In genomic region chr10:93063977-93064660, GRCh38 we compare ENCODE assay signal across 2 cellular contexts.
TF ChIP-seq lines count a peak whose summit lies in the region.

No MANE protein-coding gene starts in this region.

TF ChIP-seq in IMR-90, 13 proteins besides CTCF, POLR2A, EP300 and RAD21:
- TF ChIP-seq MAFK (IDR thresholded peaks at IDR 0.05; ENCODE audit: low read depth, low read length) (no peak), RCOR1 (IDR thresholded peaks at IDR 0.05; ENCODE audit: insufficient replicate concordance, low read length) (no peak), FOS (IDR thresholded peaks at IDR 0.05; ENCODE audit: low read depth, low read length) (no peak), MAZ (IDR thresholded peaks at IDR 0.05; ENCODE audit: borderline replicate concordance, low read depth, low read length) (no peak), CEBPB (IDR thresholded peaks at IDR 0.05; ENCODE audit: low read depth, low read length) (no peak), CHD1 (IDR thresholded peaks at IDR 0.05; ENCODE audit: low read depth, low read length) (no peak), NFE2L2 (IDR thresholded peaks at IDR 0.05; ENCODE audit: low read depth, low read length) (no peak), ELK1 (IDR thresholded peaks at IDR 0.05; ENCODE audit: borderline replicate concordance, low read depth, low read length) (no peak), MXI1 (IDR thresholded peaks at IDR 0.05; ENCODE audit: borderline replicate concordance, low read depth, low read length) (no peak)
TF ChIP-seq in IMR-90: peak in this region for 0.

TF ChIP-seq in H1, 55 proteins besides CTCF, POLR2A, EP300 and RAD21:
- TF ChIP-seq CHD1 (IDR thresholded peaks at IDR 0.05; ENCODE audit: low read depth, low read length) (no peak), EGR1 (IDR thresholded peaks at IDR 0.05; ENCODE audit: borderline replicate concordance, low read depth, low read length) (no peak), KDM1A (IDR thresholded peaks at IDR 0.05; ENCODE audit: borderline replicate concordance, low read length) (peak; percentile 14; the same call in 1 of the 2 replicates)
